ENCODE assay signal across 16 cellular contexts in genomic region chr3:152334761-152335160, GRCh38.
DNase-seq lines count a peak whose midpoint lies in the region; ATAC-seq and TF ChIP-seq lines count a peak whose summit lies in the region.
"Had no signal": no experiment of that assay in that cellular context is flagged by ENCODE, and none has a peak within 500 bp of the region (broad histone marks: within the 10 kb centered on the region; RNA-seq: fewer than 3 reads in every experiment).

No MANE protein-coding gene starts in this region.

- POLR2A ChIA-PET in CD4-positive, alpha-beta T cell (lab: Charles Lee): interaction anchor here (0.9 kb wide), 1 partner anchor 29 kb away, joined by 3 read pairs; no protein-coding TSS in a partner anchor

- H3K36me3 Mint-ChIP-seq in CD4-positive, alpha-beta T cell (ENCODE audit: low read depth): peaks cover 95% of the 10 kb centered on the region
- H3K36me3 Mint-ChIP-seq in activated naive CD4-positive, alpha-beta T cell treated with anti-CD3 and anti-CD28 coated beads, Interleukin-2, amount 50 U/mL, for 72 hours: peaks cover 5 to 59% of the 10 kb centered on the region in 2 donors
- peaks cover 13% of the 10 kb centered on the region for H3K36me3 Mint-ChIP-seq in natural killer cell treated with Interleukin-12 subunit alpha and Interleukin-12 subunit beta and Interleukin-15 and Interleukin-18, amount 100 ng/mL, for 72 hours

- no peaks in the 10 kb centered on the region for H3K9me3 ChIP-seq in CD4-positive, alpha-beta T cell (ENCODE audit: control insufficient read depth, low read length)
- H3K9me3 ChIP-seq: thyroid gland had no signal

- peak overlapping the region; percentile 42 for H3K4me3 Mint-ChIP-seq in CD4-positive, alpha-beta T cell
- H3K4me3 Mint-ChIP-seq in natural killer cell treated with Interleukin-12 subunit alpha and Interleukin-12 subunit beta and Interleukin-15 and Interleukin-18, amount 100 ng/mL, for 72 hours: no peak overlapping the region

- no peaks in the 10 kb centered on the region for H3K27me3 ChIP-seq in CD4-positive, alpha-beta T cell (ENCODE audit: control insufficient read depth, insufficient read depth, low read length)
- H3K27me3 ChIP-seq: thyroid gland had no signal

- no peaks in the 10 kb centered on the region for H3K9me3 Mint-ChIP-seq in CD4-positive, alpha-beta T cell
- no peaks in the 10 kb centered on the region for H3K9me3 Mint-ChIP-seq in activated naive CD4-positive, alpha-beta T cell treated with anti-CD3 and anti-CD28 coated beads, Interleukin-2, amount 50 U/mL, for 72 hours
- no peaks in the 10 kb centered on the region for H3K9me3 Mint-ChIP-seq in natural killer cell treated with Interleukin-12 subunit alpha and Interleukin-12 subunit beta and Interleukin-15 and Interleukin-18, amount 100 ng/mL, for 72 hours

- DNase-seq in CD4-positive, alpha-beta T cell: no peak
- no peak for DNase-seq in activated naive CD4-positive, alpha-beta T cell treated with anti-CD3 and anti-CD28 coated beads, Interleukin-2, amount 50 U/mL, for 72 hours (ENCODE audit: low spot score in 2 of 2)
- DNase-seq in natural killer cell treated with Interleukin-12 subunit alpha and Interleukin-12 subunit beta and Interleukin-15 and Interleukin-18, amount 100 ng/mL, for 72 hours (ENCODE audit: low spot score): no peak
- no peak for DNase-seq in MV-4-11 (lab: John Stamatoyannopoulos, UW)
- DNase-seq in stimulated activated CD4-positive, alpha-beta T cell treated with anti-CD3 and anti-CD28 coated beads, Interleukin-1b, Interleukin-23, amount 100 ng/mL, for 48 hours: no peak
- no peak for DNase-seq in RKO (ENCODE audit: low spot score)
- DNase-seq: C1 segment of cervical spinal cord, DND-41, HCEC 1CT, left ventricle myocardium superior, NCI-H2081 treated with DMSO at 0.1 percent for 48 hours, NCI-H526 treated with DMSO at 0.1 percent for 48 hours, PC-9, thyroid gland had no signal

- CTCF ChIA-PET in CD4-positive, alpha-beta T cell (lab: Charles Lee): interaction anchor here (0.7 to 1.3 kb wide), 2 partner anchors 18 to 40 kb away, joined by 3 read pairs; no protein-coding TSS in a partner anchor

- H3K27ac Mint-ChIP-seq in CD4-positive, alpha-beta T cell: peak overlapping the region; percentile 47
- peak overlapping the region; percentile 39 for H3K27ac Mint-ChIP-seq in activated naive CD4-positive, alpha-beta T cell treated with anti-CD3 and anti-CD28 coated beads, Interleukin-2, amount 50 U/mL, for 72 hours
- H3K27ac Mint-ChIP-seq in natural killer cell treated with Interleukin-12 subunit alpha and Interleukin-12 subunit beta and Interleukin-15 and Interleukin-18, amount 100 ng/mL, for 72 hours: peak overlapping the region; percentile 55 to 89

- no peak for TF ChIP-seq CTCF in CD4-positive, alpha-beta T cell (IDR thresholded peaks at IDR 0.05)

- peaks cover 95% of the 10 kb centered on the region for H3K4me1 Mint-ChIP-seq in CD4-positive, alpha-beta T cell (ENCODE audit: low read depth)
- H3K4me1 Mint-ChIP-seq in natural killer cell treated with Interleukin-12 subunit alpha and Interleukin-12 subunit beta and Interleukin-15 and Interleukin-18, amount 100 ng/mL, for 72 hours (ENCODE audit: low read depth in 2 of 2): peaks cover 58 to 68% of the 10 kb centered on the region in 2 donors

- intact Hi-C loops in CD4-positive, alpha-beta T cell (cut with DNase I, micrococcal nuclease): loop anchor here in 1 of 2 experiments (5.0 kb wide), 3 partner anchors 53 to 108 kb away; no protein-coding TSS in a partner anchor

- H3K27me3 Mint-ChIP-seq in CD4-positive, alpha-beta T cell: no peaks in the 10 kb centered on the region
- H3K27me3 Mint-ChIP-seq in natural killer cell treated with Interleukin-12 subunit alpha and Interleukin-12 subunit beta and Interleukin-15 and Interleukin-18, amount 100 ng/mL, for 72 hours: no peaks in the 10 kb centered on the region

- ATAC-seq in CD4-positive, alpha-beta T cell (ENCODE audit: poor library complexity): no peak
- ATAC-seq in GM18868 (IDR thresholded peaks at IDR 0.05; ENCODE audit: unreplicated experiment) (peak; percentile 1), HG03469 (IDR thresholded peaks at IDR 0.05; ENCODE audit: unreplicated experiment) (no peak)
- ATAC-seq in activated naive CD4-positive, alpha-beta T cell treated with anti-CD3 and anti-CD28 coated beads, Interleukin-2, amount 50 U/mL, for 72 hours: no peak
- ATAC-seq in natural killer cell treated with Interleukin-12 subunit alpha and Interleukin-12 subunit beta and Interleukin-15 and Interleukin-18, amount 100 ng/mL, for 72 hours: no peak
- ATAC-seq: left ventricle myocardium superior had no signal

- no peak overlapping the region for H3K27ac ChIP-seq in CD4-positive, alpha-beta T cell (ENCODE audit: low read depth, low read length)
- H3K27ac ChIP-seq: PC-9, thyroid gland had no signal
